1 cellular context compared by ENCODE assay signal in the genomic region with DNA sequence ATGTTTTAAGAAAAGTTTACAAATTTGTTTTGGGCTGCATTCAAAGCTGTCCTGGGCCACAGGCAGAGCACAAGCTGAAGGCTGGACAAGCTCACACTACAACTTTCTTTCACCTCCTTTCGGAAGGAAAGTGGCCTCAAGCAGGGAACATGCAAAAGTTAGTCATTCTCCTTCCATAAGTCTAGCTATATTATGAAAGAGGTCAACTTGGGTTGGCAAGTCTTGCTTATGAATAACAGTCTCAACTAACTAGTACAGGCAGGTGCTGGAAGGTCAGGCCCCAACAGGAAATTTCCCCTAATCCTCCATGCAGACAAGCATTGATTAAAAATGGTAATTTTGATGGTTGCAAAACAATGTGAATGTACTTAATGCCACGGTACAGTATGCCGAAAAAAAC.
TF ChIP-seq lines count a peak whose summit lies in the region.

No MANE protein-coding gene starts in this region.

TF ChIP-seq in HepG2, 621 proteins besides CTCF, POLR2A, EP300 and RAD21 (continued from another document):
- TF ChIP-seq, protein P1, sequence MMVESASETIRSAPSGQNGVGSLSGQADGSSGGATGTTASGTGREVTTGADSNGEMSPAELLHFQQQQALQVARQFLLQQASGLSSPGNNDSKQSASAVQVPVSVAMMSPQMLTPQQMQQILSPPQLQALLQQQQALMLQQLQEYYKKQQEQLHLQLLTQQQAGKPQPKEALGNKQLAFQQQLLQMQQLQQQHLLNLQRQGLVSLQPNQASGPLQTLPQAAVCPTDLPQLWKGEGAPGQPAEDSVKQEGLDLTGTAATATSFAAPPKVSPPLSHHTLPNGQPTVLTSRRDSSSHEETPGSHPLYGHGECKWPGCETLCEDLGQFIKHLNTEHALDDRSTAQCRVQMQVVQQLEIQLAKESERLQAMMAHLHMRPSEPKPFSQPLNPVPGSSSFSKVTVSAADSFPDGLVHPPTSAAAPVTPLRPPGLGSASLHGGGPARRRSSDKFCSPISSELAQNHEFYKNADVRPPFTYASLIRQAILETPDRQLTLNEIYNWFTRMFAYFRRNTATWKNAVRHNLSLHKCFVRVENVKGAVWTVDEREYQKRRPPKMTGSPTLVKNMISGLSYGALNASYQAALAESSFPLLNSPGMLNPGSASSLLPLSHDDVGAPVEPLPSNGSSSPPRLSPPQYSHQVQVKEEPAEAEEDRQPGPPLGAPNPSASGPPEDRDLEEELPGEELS (CRISPR knock-in tag; IDR thresholded peaks at IDR 0.05), result no peak
- TF ChIP-seq ZNF496 (CRISPR knock-in tag; IDR thresholded peaks at IDR 0.05; ENCODE audit: insufficient replicate concordance), result no peak
- TF ChIP-seq, protein P2, sequence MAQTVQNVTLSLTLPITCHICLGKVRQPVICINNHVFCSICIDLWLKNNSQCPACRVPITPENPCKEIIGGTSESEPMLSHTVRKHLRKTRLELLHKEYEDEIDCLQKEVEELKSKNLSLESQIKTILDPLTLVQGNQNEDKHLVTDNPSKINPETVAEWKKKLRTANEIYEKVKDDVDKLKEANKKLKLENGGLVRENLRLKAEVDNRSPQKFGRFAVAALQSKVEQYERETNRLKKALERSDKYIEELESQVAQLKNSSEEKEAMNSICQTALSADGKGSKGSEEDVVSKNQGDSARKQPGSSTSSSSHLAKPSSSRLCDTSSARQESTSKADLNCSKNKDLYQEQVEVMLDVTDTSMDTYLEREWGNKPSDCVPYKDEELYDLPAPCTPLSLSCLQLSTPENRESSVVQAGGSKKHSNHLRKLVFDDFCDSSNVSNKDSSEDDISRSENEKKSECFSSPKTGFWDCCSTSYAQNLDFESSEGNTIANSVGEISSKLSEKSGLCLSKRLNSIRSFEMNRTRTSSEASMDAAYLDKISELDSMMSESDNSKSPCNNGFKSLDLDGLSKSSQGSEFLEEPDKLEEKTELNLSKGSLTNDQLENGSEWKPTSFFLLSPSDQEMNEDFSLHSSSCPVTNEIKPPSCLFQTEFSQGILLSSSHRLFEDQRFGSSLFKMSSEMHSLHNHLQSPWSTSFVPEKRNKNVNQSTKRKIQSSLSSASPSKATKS (CRISPR knock-in tag; IDR thresholded peaks at IDR 0.05), result no peak
- TF ChIP-seq REL (CRISPR knock-in tag; conservative IDR thresholded peaks at IDR 0.05), result no peak
- TF ChIP-seq FIP1L1 (IDR thresholded peaks at IDR 0.05; ENCODE audit: borderline replicate concordance, insufficient read depth, low read depth, low read length), result no peak
- no peak for TF ChIP-seq BRD4 (CRISPR knock-in tag; IDR thresholded peaks at IDR 0.05)
- TF ChIP-seq, protein P3, sequence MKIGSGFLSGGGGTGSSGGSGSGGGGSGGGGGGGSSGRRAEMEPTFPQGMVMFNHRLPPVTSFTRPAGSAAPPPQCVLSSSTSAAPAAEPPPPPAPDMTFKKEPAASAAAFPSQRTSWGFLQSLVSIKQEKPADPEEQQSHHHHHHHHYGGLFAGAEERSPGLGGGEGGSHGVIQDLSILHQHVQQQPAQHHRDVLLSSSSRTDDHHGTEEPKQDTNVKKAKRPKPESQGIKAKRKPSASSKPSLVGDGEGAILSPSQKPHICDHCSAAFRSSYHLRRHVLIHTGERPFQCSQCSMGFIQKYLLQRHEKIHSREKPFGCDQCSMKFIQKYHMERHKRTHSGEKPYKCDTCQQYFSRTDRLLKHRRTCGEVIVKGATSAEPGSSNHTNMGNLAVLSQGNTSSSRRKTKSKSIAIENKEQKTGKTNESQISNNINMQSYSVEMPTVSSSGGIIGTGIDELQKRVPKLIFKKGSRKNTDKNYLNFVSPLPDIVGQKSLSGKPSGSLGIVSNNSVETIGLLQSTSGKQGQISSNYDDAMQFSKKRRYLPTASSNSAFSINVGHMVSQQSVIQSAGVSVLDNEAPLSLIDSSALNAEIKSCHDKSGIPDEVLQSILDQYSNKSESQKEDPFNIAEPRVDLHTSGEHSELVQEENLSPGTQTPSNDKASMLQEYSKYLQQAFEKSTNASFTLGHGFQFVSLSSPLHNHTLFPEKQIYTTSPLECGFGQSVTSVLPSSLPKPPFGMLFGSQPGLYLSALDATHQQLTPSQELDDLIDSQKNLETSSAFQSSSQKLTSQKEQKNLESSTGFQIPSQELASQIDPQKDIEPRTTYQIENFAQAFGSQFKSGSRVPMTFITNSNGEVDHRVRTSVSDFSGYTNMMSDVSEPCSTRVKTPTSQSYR (CRISPR knock-in tag; IDR thresholded peaks at IDR 0.05; ENCODE audit: borderline replicate concordance), result no peak
- TF ChIP-seq, protein P4, sequence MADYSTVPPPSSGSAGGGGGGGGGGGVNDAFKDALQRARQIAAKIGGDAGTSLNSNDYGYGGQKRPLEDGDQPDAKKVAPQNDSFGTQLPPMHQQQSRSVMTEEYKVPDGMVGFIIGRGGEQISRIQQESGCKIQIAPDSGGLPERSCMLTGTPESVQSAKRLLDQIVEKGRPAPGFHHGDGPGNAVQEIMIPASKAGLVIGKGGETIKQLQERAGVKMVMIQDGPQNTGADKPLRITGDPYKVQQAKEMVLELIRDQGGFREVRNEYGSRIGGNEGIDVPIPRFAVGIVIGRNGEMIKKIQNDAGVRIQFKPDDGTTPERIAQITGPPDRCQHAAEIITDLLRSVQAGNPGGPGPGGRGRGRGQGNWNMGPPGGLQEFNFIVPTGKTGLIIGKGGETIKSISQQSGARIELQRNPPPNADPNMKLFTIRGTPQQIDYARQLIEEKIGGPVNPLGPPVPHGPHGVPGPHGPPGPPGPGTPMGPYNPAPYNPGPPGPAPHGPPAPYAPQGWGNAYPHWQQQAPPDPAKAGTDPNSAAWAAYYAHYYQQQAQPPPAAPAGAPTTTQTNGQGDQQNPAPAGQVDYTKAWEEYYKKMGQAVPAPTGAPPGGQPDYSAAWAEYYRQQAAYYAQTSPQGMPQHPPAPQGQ (CRISPR knock-in tag; IDR thresholded peaks at IDR 0.05; ENCODE audit: borderline replicate concordance), result no peak
- no peak for TF ChIP-seq SCMH1 (CRISPR knock-in tag; IDR thresholded peaks at IDR 0.05; ENCODE audit: borderline replicate concordance)
- TF ChIP-seq, protein P5, sequence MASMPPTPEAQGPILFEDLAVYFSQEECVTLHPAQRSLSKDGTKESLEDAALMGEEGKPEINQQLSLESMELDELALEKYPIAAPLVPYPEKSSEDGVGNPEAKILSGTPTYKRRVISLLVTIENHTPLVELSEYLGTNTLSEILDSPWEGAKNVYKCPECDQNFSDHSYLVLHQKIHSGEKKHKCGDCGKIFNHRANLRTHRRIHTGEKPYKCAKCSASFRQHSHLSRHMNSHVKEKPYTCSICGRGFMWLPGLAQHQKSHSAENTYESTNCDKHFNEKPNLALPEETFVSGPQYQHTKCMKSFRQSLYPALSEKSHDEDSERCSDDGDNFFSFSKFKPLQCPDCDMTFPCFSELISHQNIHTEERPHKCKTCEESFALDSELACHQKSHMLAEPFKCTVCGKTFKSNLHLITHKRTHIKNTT (CRISPR knock-in tag; IDR thresholded peaks at IDR 0.05), result no peak
- TF ChIP-seq, protein P6, sequence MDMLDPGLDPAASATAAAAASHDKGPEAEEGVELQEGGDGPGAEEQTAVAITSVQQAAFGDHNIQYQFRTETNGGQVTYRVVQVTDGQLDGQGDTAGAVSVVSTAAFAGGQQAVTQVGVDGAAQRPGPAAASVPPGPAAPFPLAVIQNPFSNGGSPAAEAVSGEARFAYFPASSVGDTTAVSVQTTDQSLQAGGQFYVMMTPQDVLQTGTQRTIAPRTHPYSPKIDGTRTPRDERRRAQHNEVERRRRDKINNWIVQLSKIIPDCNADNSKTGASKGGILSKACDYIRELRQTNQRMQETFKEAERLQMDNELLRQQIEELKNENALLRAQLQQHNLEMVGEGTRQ (IDR thresholded peaks at IDR 0.05; ENCODE audit: low read depth, low read length), result no peak
- TF ChIP-seq, protein P6 (CRISPR knock-in tag; IDR thresholded peaks at IDR 0.05; ENCODE audit: borderline replicate concordance), result no peak
